1 cellular context compared by ENCODE assay signal in genomic region chr11:59095972-59096575, GRCh38.
TF ChIP-seq lines count a peak whose summit lies in the region.

No MANE protein-coding gene starts in this region.

TF ChIP-seq in liver, 16 proteins besides CTCF, POLR2A, EP300 and RAD21:
- TF ChIP-seq JUND (IDR thresholded peaks at IDR 0.05), result peak in 1 of 2 donors; percentile 19
- peak; percentile 48 to 52 for TF ChIP-seq RXRA (IDR thresholded peaks at IDR 0.05)
- TF ChIP-seq HNF4A (conservative IDR thresholded peaks at IDR 0.05), result peak; percentile 44 to 46
